Comparison of ENCODE assay signal across 8 cellular contexts in genomic region chr9:36765468-36766341, GRCh38.
DNase-seq lines count a peak whose midpoint lies in the region; ATAC-seq and TF ChIP-seq lines count a peak whose summit lies in the region.

No MANE protein-coding gene starts in this region.

- ATAC-seq in GM21528 (IDR thresholded peaks at IDR 0.05; ENCODE audit: low FRiP score, unreplicated experiment) = peak; percentile 97
- peak; percentile 62 to 86 (median 76) for ATAC-seq in heart left ventricle

- TF ChIP-seq POLR2A in heart left ventricle (IDR thresholded peaks at IDR 0.05) = no peak
- TF ChIP-seq POLR2A in prostate gland (IDR thresholded peaks at IDR 0.05) = no peak

- TF ChIP-seq CTCF in RWPE1 (conservative IDR thresholded peaks at IDR 0.05; ENCODE audit: low read depth) (no peak), heart left ventricle (IDR thresholded peaks at IDR 0.05) (no peak), prostate gland (IDR thresholded peaks at IDR 0.05) (no peak)

- intact Hi-C loops in heart left ventricle (cut with DNase I) = no loop called here
- intact Hi-C loops in prostate gland (cut with DNase I) = no loop called here

- peak; percentile 91 for DNase-seq in DMS153 treated with DMSO at 0.1 percent for 48 hours (lab: John Stamatoyannopoulos, UW; ENCODE audit: unreplicated experiment)
- DNase-seq in Jurkat, Clone E6-1 (ENCODE audit: low read depth, low spot score) = peak; percentile 96
- peak; percentile 92 for DNase-seq in RWPE1 (ENCODE audit: low spot score)
- DNase-seq in activated effector memory CD4-positive, alpha-beta T cell treated with Interleukin-2 at 50 U/mL for 16 hours = peak; percentile 82
- DNase-seq in heart left ventricle = peak; percentile 45 to 78 (median 47)
- peak; percentile 31 for DNase-seq in prostate gland (ENCODE audit: low spot score)
- peak; percentile 49 for DNase-seq in ureter (ENCODE audit: low spot score)

- CTCF ChIA-PET in RWPE1 (lab: Yijun Ruan, JAX) = no interaction called here

- H3K9me3 ChIP-seq in heart left ventricle (no peaks in the 10 kb centered on the region), prostate gland (no peaks in the 10 kb centered on the region)

- H3K4me1 ChIP-seq in heart left ventricle (no peaks in the 10 kb centered on the region), prostate gland (replicated peaks) (no peaks in the 10 kb centered on the region)

- 9 to 27% (median 20%) methylated on average over 35 to 37 of the region's 37 CpGs for WGBS in heart left ventricle, 4 donors
- WGBS in prostate gland = 6% methylated on average over 37 of the region's 37 CpGs

- H3K27me3 ChIP-seq in heart left ventricle (peaks cover 0 to 49% (median 10%) of the 10 kb centered on the region in 9 donors), prostate gland (replicated peaks; ENCODE audit: insufficient read depth) (peaks cover 10% of the 10 kb centered on the region)

- H3K4me3 ChIP-seq in Jurkat, Clone E6-1 (ENCODE audit: low read length) = peak overlapping the region; percentile 43
- H3K4me3 ChIP-seq in heart left ventricle = peak overlapping the region in 9 of 12 donors; percentile 2 to 53 (median 27)
- H3K4me3 ChIP-seq in prostate gland = peak overlapping the region in 1 of 2 donors; percentile 10

- POLR2A ChIA-PET in RWPE1 (lab: Yijun Ruan, JAX; ENCODE audit: low non-redundant PET) = no interaction called here

- H3K27ac ChIP-seq in RWPE1 = no peak overlapping the region; the same call in 1 of the 2 replicates
- H3K27ac ChIP-seq in heart left ventricle = no peak overlapping the region
- H3K27ac ChIP-seq in prostate gland = no peak overlapping the region

- H3K36me3 ChIP-seq in heart left ventricle (no peaks in the 10 kb centered on the region), prostate gland (no peaks in the 10 kb centered on the region)

Comparison
In these comparisons a context has a peak if more than half of its experiments do, and no peak if none do; other contexts are left out.
1. DNase-seq: peak in every context shown above with its lines; median percentile 96 in Jurkat, Clone E6-1; 92 in RWPE1; 91 in DMS153 treated with DMSO at 0.1 percent for 48 hours; 82 in activated effector memory CD4-positive, alpha-beta T cell treated with Interleukin-2 at 50 U/mL for 16 hours; 49 in ureter; 47 in heart left ventricle; 31 in prostate gland.